ENCODE assay signal across 1 cellular context in the genomic region with DNA sequence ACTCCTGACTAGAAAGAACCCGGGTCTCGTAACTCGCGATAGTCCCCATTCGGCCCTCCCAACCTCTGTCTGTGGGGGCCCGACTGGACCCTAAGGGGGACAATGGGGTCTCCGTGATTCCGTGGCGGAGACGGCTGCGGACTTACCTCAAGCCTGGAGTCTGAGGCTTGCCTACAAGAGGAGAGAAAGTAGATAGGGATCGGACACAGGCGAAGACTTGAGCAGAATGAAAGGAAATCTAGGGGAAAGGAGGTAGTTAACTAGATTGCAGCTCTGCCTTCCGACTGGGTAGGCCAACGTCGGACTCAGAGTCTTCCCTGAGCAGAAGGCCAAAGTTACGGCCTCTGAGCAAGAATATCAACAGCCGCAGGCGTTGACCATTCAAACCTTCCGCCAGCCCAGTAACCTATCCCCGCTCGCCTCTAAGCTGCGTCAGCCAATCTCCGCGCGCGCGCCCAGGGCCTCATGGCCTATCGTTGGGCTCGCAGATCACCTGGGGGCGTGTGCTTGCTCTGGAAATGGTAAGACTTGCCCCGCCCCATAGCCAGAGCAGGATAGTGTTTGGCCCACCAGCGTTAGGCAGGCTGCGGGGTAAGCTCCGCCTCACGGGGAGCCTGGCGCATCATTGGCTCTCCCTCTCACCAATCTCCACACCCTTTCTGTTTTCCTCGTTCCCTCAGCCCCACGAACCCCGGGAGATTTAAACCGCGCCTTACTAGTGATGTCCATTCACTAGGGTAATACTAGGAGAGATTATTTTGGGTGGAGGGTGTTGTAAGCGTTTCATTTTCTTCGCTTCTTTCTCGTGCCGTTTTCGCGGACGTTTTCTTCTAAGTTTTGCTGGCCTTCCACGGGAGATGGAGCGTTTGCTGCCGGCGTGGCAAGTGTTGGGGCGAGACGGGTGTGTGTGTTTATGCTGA.
TF ChIP-seq lines count a peak whose summit lies in the region.

A gene (minus strand): TSS at position 356 of the 920 bp plus-strand sequence. CDS start 624 bp downstream, outside the sequence.

TF ChIP-seq in GM12878, 131 proteins besides CTCF, POLR2A, EP300 and RAD21 (continued from another document and continues in another):
- TF ChIP-seq, protein P1, sequence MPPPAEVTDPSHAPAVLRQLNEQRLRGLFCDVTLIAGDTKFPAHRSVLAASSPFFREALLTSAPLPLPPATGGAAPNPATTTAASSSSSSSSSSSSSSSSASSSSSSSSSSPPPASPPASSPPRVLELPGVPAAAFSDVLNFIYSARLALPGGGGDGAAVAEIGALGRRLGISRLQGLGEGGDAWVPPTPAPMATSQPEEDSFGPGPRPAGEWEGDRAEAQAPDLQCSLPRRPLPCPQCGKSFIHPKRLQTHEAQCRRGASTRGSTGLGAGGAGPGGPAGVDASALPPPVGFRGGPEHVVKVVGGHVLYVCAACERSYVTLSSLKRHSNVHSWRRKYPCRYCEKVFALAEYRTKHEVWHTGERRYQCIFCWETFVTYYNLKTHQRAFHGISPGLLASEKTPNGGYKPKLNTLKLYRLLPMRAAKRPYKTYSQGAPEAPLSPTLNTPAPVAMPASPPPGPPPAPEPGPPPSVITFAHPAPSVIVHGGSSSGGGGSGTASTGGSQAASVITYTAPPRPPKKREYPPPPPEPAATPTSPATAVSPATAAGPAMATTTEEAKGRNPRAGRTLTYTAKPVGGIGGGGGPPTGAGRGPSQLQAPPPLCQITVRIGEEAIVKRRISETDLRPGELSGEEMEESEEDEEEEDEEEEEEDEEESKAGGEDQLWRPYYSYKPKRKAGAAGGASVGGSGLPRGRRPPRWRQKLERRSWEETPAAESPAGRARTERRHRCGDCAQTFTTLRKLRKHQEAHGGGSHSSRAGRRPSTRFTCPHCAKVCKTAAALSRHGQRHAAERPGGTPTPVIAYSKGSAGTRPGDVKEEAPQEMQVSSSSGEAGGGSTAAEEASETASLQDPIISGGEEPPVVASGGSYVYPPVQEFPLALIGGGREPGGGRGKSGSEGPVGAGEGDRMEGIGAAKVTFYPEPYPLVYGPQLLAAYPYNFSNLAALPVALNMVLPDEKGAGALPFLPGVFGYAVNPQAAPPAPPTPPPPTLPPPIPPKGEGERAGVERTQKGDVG (CRISPR knock-in tag; IDR thresholded peaks at IDR 0.05) = no peak
- TF ChIP-seq ATF7 (IDR thresholded peaks at IDR 0.05; ENCODE audit: low read depth) (peak; percentile 17; the same call in 1 of the 2 replicates), MTA2 (IDR thresholded peaks at IDR 0.05; ENCODE audit: low read depth) (no peak), TBL1XR1 (IDR thresholded peaks at IDR 0.05; ENCODE audit: low read depth, low read length) (no peak), NR2F1 (conservative IDR thresholded peaks at IDR 0.05) (no peak), ZNF384 (IDR thresholded peaks at IDR 0.05; ENCODE audit: borderline replicate concordance, low read depth, low read length) (no peak), MYB (IDR thresholded peaks at IDR 0.05; ENCODE audit: borderline replicate concordance, low read depth, low read length) (no peak), IKZF1 (conservative IDR thresholded peaks at IDR 0.05) (0 out of 2 replicates have a peak, but pooled peaks have one; percentile 19), SREBF2 (IDR thresholded peaks at IDR 0.05; ENCODE audit: low read length) (no peak), MXI1 (IDR thresholded peaks at IDR 0.05; ENCODE audit: low read depth, low read length) (peak; percentile 89), NR2C1 (IDR thresholded peaks at IDR 0.05) (no peak; the same call in 1 of the 2 replicates), ZNF207 (IDR thresholded peaks at IDR 0.05; ENCODE audit: borderline replicate concordance) (no peak), ZBED1 (IDR thresholded peaks at IDR 0.05; ENCODE audit: borderline replicate concordance) (no peak), CHD2 (IDR thresholded peaks at IDR 0.05; ENCODE audit: borderline replicate concordance, low read depth, low read length) (peak; percentile 91), YY1 (IDR thresholded peaks at IDR 0.05; ENCODE audit: low read depth, low read length) (no peak), ETV6 (conservative IDR thresholded peaks at IDR 0.05 in 1 of 2, IDR thresholded peaks at IDR 0.05 in 1 of 2; ENCODE audit: borderline replicate concordance in 1 of 2, low read depth in 1 of 2) (no peak), SREBF1 (IDR thresholded peaks at IDR 0.05; ENCODE audit: low read length) (no peak), CREM (IDR thresholded peaks at IDR 0.05; ENCODE audit: low read depth) (peak; percentile 45; the same call in 1 of the 2 replicates), TCF12 (IDR thresholded peaks at IDR 0.05; ENCODE audit: low read depth, low read length) (no peak), ASH2L (IDR thresholded peaks at IDR 0.05; ENCODE audit: borderline replicate concordance, low read depth) (peak; percentile 51; the same call in 1 of the 2 replicates), MEF2B (IDR thresholded peaks at IDR 0.05; ENCODE audit: partially characterized antibody, poor library complexity, severe bottlenecking) (no peak), GABPA (IDR thresholded peaks at IDR 0.05; ENCODE audit: low read depth) (no peak), CHD4 (IDR thresholded peaks at IDR 0.05) (no peak), PAX8 (IDR thresholded peaks at IDR 0.05) (no peak), NFXL1 (IDR thresholded peaks at IDR 0.05; ENCODE audit: borderline replicate concordance) (no peak), KDM1A (IDR thresholded peaks at IDR 0.05; ENCODE audit: borderline replicate concordance) (no peak), PML (IDR thresholded peaks at IDR 0.05; ENCODE audit: low read length) (no peak), HDAC6 (IDR thresholded peaks at IDR 0.05; ENCODE audit: unreplicated experiment) (no peak), CEBPB (IDR thresholded peaks at IDR 0.05; ENCODE audit: borderline replicate concordance in 1 of 2, low read depth in 2 of 2, low read length in 2 of 2) (no peak), YBX1 (IDR thresholded peaks at IDR 0.05) (no peak), SUPT20H (IDR thresholded peaks at IDR 0.05; ENCODE audit: borderline replicate concordance, control insufficient read depth, low read depth, low read length) (no peak), SMAD5 (IDR thresholded peaks at IDR 0.05; ENCODE audit: low read depth) (no peak), CBFB (IDR thresholded peaks at IDR 0.05; ENCODE audit: low read depth) (peak; percentile 55; the same call in 1 of the 2 replicates), DPF2 (IDR thresholded peaks at IDR 0.05) (no peak), SMAD1 (IDR thresholded peaks at IDR 0.05; ENCODE audit: low read depth, partially characterized antibody) (no peak), SPI1 (IDR thresholded peaks at IDR 0.05; ENCODE audit: borderline replicate concordance, insufficient read depth, low read depth, low read length) (no peak), BCL11A (IDR thresholded peaks at IDR 0.05; ENCODE audit: low read depth, low read length) (no peak), NBN (IDR thresholded peaks at IDR 0.05) (no peak), IRF4 (IDR thresholded peaks at IDR 0.05; ENCODE audit: low read depth, low read length) (no peak), CHD1 (IDR thresholded peaks at IDR 0.05; ENCODE audit: low read depth, low read length) (no peak), SMARCA5 (IDR thresholded peaks at IDR 0.05) (no peak)
- TF ChIP-seq, protein P2, sequence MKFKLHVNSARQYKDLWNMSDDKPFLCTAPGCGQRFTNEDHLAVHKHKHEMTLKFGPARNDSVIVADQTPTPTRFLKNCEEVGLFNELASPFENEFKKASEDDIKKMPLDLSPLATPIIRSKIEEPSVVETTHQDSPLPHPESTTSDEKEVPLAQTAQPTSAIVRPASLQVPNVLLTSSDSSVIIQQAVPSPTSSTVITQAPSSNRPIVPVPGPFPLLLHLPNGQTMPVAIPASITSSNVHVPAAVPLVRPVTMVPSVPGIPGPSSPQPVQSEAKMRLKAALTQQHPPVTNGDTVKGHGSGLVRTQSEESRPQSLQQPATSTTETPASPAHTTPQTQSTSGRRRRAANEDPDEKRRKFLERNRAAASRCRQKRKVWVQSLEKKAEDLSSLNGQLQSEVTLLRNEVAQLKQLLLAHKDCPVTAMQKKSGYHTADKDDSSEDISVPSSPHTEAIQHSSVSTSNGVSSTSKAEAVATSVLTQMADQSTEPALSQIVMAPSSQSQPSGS (IDR thresholded peaks at IDR 0.05; ENCODE audit: low read length) = no peak
- TF ChIP-seq, protein P3, sequence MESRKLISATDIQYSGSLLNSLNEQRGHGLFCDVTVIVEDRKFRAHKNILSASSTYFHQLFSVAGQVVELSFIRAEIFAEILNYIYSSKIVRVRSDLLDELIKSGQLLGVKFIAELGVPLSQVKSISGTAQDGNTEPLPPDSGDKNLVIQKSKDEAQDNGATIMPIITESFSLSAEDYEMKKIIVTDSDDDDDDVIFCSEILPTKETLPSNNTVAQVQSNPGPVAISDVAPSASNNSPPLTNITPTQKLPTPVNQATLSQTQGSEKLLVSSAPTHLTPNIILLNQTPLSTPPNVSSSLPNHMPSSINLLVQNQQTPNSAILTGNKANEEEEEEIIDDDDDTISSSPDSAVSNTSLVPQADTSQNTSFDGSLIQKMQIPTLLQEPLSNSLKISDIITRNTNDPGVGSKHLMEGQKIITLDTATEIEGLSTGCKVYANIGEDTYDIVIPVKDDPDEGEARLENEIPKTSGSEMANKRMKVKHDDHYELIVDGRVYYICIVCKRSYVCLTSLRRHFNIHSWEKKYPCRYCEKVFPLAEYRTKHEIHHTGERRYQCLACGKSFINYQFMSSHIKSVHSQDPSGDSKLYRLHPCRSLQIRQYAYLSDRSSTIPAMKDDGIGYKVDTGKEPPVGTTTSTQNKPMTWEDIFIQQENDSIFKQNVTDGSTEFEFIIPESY (IDR thresholded peaks at IDR 0.05) = no peak
- TF ChIP-seq, protein P4, sequence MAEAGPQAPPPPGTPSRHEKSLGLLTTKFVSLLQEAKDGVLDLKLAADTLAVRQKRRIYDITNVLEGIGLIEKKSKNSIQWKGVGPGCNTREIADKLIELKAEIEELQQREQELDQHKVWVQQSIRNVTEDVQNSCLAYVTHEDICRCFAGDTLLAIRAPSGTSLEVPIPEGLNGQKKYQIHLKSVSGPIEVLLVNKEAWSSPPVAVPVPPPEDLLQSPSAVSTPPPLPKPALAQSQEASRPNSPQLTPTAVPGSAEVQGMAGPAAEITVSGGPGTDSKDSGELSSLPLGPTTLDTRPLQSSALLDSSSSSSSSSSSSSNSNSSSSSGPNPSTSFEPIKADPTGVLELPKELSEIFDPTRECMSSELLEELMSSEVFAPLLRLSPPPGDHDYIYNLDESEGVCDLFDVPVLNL (IDR thresholded peaks at IDR 0.05; ENCODE audit: low read depth, low read length) = peak; percentile 98
- TF ChIP-seq, protein P5, sequence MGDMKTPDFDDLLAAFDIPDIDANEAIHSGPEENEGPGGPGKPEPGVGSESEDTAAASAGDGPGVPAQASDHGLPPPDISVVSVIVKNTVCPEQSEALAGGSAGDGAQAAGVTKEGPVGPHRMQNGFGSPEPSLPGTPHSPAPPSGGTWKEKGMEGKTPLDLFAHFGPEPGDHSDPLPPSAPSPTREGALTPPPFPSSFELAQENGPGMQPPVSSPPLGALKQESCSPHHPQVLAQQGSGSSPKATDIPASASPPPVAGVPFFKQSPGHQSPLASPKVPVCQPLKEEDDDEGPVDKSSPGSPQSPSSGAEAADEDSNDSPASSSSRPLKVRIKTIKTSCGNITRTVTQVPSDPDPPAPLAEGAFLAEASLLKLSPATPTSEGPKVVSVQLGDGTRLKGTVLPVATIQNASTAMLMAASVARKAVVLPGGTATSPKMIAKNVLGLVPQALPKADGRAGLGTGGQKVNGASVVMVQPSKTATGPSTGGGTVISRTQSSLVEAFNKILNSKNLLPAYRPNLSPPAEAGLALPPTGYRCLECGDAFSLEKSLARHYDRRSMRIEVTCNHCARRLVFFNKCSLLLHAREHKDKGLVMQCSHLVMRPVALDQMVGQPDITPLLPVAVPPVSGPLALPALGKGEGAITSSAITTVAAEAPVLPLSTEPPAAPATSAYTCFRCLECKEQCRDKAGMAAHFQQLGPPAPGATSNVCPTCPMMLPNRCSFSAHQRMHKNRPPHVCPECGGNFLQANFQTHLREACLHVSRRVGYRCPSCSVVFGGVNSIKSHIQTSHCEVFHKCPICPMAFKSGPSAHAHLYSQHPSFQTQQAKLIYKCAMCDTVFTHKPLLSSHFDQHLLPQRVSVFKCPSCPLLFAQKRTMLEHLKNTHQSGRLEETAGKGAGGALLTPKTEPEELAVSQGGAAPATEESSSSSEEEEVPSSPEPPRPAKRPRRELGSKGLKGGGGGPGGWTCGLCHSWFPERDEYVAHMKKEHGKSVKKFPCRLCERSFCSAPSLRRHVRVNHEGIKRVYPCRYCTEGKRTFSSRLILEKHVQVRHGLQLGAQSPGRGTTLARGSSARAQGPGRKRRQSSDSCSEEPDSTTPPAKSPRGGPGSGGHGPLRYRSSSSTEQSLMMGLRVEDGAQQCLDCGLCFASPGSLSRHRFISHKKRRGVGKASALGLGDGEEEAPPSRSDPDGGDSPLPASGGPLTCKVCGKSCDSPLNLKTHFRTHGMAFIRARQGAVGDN (IDR thresholded peaks at IDR 0.05) = no peak
- TF ChIP-seq, protein P6, sequence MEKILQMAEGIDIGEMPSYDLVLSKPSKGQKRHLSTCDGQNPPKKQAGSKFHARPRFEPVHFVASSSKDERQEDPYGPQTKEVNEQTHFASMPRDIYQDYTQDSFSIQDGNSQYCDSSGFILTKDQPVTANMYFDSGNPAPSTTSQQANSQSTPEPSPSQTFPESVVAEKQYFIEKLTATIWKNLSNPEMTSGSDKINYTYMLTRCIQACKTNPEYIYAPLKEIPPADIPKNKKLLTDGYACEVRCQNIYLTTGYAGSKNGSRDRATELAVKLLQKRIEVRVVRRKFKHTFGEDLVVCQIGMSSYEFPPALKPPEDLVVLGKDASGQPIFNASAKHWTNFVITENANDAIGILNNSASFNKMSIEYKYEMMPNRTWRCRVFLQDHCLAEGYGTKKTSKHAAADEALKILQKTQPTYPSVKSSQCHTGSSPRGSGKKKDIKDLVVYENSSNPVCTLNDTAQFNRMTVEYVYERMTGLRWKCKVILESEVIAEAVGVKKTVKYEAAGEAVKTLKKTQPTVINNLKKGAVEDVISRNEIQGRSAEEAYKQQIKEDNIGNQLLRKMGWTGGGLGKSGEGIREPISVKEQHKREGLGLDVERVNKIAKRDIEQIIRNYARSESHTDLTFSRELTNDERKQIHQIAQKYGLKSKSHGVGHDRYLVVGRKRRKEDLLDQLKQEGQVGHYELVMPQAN (conservative IDR thresholded peaks at IDR 0.05) = peak; percentile 99
- TF ChIP-seq, protein P7, sequence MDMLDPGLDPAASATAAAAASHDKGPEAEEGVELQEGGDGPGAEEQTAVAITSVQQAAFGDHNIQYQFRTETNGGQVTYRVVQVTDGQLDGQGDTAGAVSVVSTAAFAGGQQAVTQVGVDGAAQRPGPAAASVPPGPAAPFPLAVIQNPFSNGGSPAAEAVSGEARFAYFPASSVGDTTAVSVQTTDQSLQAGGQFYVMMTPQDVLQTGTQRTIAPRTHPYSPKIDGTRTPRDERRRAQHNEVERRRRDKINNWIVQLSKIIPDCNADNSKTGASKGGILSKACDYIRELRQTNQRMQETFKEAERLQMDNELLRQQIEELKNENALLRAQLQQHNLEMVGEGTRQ (IDR thresholded peaks at IDR 0.05; ENCODE audit: borderline replicate concordance, low read depth, low read length) = no peak; the same call in 1 of the 2 replicates
